Comparison of ENCODE assay signal across 8 cellular contexts in the genomic region with DNA sequence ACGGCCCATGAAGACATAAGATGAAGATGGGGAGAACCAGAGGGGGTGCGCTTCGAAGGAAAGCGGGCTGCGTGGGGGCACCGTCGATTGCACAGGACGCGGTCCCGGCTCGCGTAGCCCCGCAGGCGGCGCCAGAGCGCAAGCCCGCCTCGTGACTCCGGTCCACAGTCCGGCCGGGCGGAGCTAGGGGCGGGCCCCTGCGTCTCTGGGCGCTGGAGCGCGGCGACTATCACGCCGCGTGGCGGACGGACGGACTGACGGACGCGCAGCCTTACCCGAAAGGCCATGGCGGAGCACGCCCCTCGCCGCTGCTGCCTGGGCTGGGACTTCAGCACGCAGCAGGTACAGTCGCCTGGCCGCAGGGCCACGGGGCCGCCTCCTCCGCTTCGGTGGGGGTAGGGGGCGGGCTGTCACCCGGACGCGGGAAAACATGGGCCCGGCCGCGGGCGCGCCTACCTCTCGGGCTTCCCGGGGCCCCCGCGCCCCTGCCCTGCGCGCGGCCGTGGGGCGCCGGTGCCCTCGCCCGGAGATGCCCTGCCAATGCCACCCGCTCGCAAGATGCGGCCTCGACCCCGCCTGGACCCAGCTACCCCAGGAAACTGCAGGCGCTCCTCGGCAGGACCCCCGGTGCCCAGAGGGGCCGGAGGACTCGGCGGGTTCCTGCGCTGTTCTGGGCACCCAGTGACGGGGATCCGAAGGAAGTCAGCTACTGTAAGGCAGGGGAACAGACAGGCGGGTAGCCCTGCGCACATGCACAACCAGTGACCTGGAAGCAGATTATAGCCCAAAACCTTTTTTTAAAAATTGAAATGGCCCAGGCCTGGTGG. TPM values are rescaled to one million over a fixed set of nuclear protein-coding genes. Genes with fewer than 3 reads are reported as not detected.
DNase-seq lines count a peak whose midpoint lies in the region; ATAC-seq and TF ChIP-seq lines count a peak whose summit lies in the region.

XYLB (plus strand) TSS at position 202 of the 827 bp plus-strand sequence; CDS start at position 286, 84 bp downstream.

- H3K4me1 ChIP-seq in Peyer's patch = peaks cover 0 to 3% (median 0%) of the 10 kb centered on the region in 4 donors

- H3K9me3 ChIP-seq in Peyer's patch = no peaks in the 10 kb centered on the region

- H3K4me3 Mint-ChIP-seq in activated T-helper 1 cell treated with anti-CD3 and anti-CD28 coated beads, Interleukin-12 subunit alpha, Interleukin-12 subunit beta, Interleukin-2, Interleukin-4 antibody, amounts not matched to agents 30 ng/mL and 10 ng/mL and 1 ng/mL, durations not matched to agents 14 hours and 24 hours and 36 hours = peak within 1 kb of the TSS; percentile 85
- peak within 1 kb of the TSS; percentile 76 for H3K4me3 Mint-ChIP-seq in nephron progenitor cell
- H3K4me3 Mint-ChIP-seq in stimulated activated naive CD8-positive, alpha-beta T cell treated with anti-CD3 and anti-CD28 coated beads, Interleukin-15, Interleukin-2, amounts not matched to agents 100 ng/mL and 50 ng/mL, for 24 hours = peak within 1 kb of the TSS; percentile 75

- H3K27me3 ChIP-seq in HL-60 (ENCODE audit: insufficient read depth, poor library complexity, severe bottlenecking) = no peaks in the 10 kb centered on the region
- no peaks in the 10 kb centered on the region for H3K27me3 ChIP-seq in Peyer's patch

- intact Hi-C loops in activated T-helper 1 cell treated with anti-CD3 and anti-CD28 coated beads, Interleukin-12 subunit alpha, Interleukin-12 subunit beta, Interleukin-2, Interleukin-4 antibody, amounts not matched to agents 30 ng/mL and 10 ng/mL and 1 ng/mL, durations not matched to agents 14 hours and 24 hours and 36 hours (cut with micrococcal nuclease) = loop anchor here (1.0 to 2.0 kb wide), 8 partner anchors 107 to 352 kb away; partner anchors contain the start of genes ACAA1, ACVR2B, EXOG and OXSR1

- H3K27me3 Mint-ChIP-seq in activated T-helper 1 cell treated with anti-CD3 and anti-CD28 coated beads, Interleukin-12 subunit alpha, Interleukin-12 subunit beta, Interleukin-2, Interleukin-4 antibody, amounts not matched to agents 30 ng/mL and 10 ng/mL and 1 ng/mL, durations not matched to agents 14 hours and 24 hours and 36 hours (ENCODE audit: insufficient read depth) = peaks cover 8% of the 10 kb centered on the region
- H3K27me3 Mint-ChIP-seq in nephron progenitor cell (ENCODE audit: low read depth, poor library complexity) = no peaks in the 10 kb centered on the region
- peaks cover 8% of the 10 kb centered on the region for H3K27me3 Mint-ChIP-seq in stimulated activated naive CD8-positive, alpha-beta T cell treated with anti-CD3 and anti-CD28 coated beads, Interleukin-15, Interleukin-2, amounts not matched to agents 100 ng/mL and 50 ng/mL, for 24 hours

- no peaks in the 10 kb centered on the region for H3K9me3 Mint-ChIP-seq in activated T-helper 1 cell treated with anti-CD3 and anti-CD28 coated beads, Interleukin-12 subunit alpha, Interleukin-12 subunit beta, Interleukin-2, Interleukin-4 antibody, amounts not matched to agents 30 ng/mL and 10 ng/mL and 1 ng/mL, durations not matched to agents 14 hours and 24 hours and 36 hours
- H3K9me3 Mint-ChIP-seq in nephron progenitor cell = peaks cover 16% of the 10 kb centered on the region
- no peaks in the 10 kb centered on the region for H3K9me3 Mint-ChIP-seq in stimulated activated naive CD8-positive, alpha-beta T cell treated with anti-CD3 and anti-CD28 coated beads, Interleukin-15, Interleukin-2, amounts not matched to agents 100 ng/mL and 50 ng/mL, for 24 hours

- ATAC-seq in GM19467 (IDR thresholded peaks at IDR 0.05; ENCODE audit: unreplicated experiment) = peak; percentile 98

- peak; percentile 43 to 67 for TF ChIP-seq POLR2A in Peyer's patch (IDR thresholded peaks at IDR 0.05)

- H3K36me3 ChIP-seq in Peyer's patch = no peaks in the 10 kb centered on the region

- H3K27ac ChIP-seq in HL-60 (replicated peaks) = peak within 1 kb of the TSS; percentile 61
- H3K27ac ChIP-seq in Peyer's patch = peak within 1 kb of the TSS; percentile 11 to 75 (median 56)

- H3K4me3 ChIP-seq in HL-60 (replicated peaks; ENCODE audit: insufficient read depth, low read length) (peak within 1 kb of the TSS; percentile 85), Peyer's patch (peak within 1 kb of the TSS; percentile 57 to 71 (median 64)), fibroblast of the aortic adventitia (ENCODE audit: low read depth, low read length) (peak within 1 kb of the TSS; percentile 88)

- H3K4me1 Mint-ChIP-seq in activated T-helper 1 cell treated with anti-CD3 and anti-CD28 coated beads, Interleukin-12 subunit alpha, Interleukin-12 subunit beta, Interleukin-2, Interleukin-4 antibody, amounts not matched to agents 30 ng/mL and 10 ng/mL and 1 ng/mL, durations not matched to agents 14 hours and 24 hours and 36 hours (ENCODE audit: low read depth) = peaks cover 8% of the 10 kb centered on the region
- H3K4me1 Mint-ChIP-seq in nephron progenitor cell = peaks cover 5% of the 10 kb centered on the region
- H3K4me1 Mint-ChIP-seq in stimulated activated naive CD8-positive, alpha-beta T cell treated with anti-CD3 and anti-CD28 coated beads, Interleukin-15, Interleukin-2, amounts not matched to agents 100 ng/mL and 50 ng/mL, for 24 hours (ENCODE audit: low read depth) = no peaks in the 10 kb centered on the region

- TF ChIP-seq CTCF in HL-60 (IDR thresholded peaks at IDR 0.05; ENCODE audit: insufficient read depth, low read length) (peak; percentile 59), Peyer's patch (IDR thresholded peaks at IDR 0.05) (peak; percentile 48 to 97 (median 88)), fibroblast of the aortic adventitia (IDR thresholded peaks at IDR 0.05; ENCODE audit: insufficient read depth, low read length) (peak; percentile 77), nephron progenitor cell (IDR thresholded peaks at IDR 0.05) (peak; percentile 69)

- no peak within 1 kb of the TSS for H3K27ac Mint-ChIP-seq in activated T-helper 1 cell treated with anti-CD3 and anti-CD28 coated beads, Interleukin-12 subunit alpha, Interleukin-12 subunit beta, Interleukin-2, Interleukin-4 antibody, amounts not matched to agents 30 ng/mL and 10 ng/mL and 1 ng/mL, durations not matched to agents 14 hours and 24 hours and 36 hours
- no peak within 1 kb of the TSS for H3K27ac Mint-ChIP-seq in nephron progenitor cell
- no peak within 1 kb of the TSS for H3K27ac Mint-ChIP-seq in stimulated activated naive CD8-positive, alpha-beta T cell treated with anti-CD3 and anti-CD28 coated beads, Interleukin-15, Interleukin-2, amounts not matched to agents 100 ng/mL and 50 ng/mL, for 24 hours

- peaks cover 6% of the 10 kb centered on the region for H3K36me3 Mint-ChIP-seq in activated T-helper 1 cell treated with anti-CD3 and anti-CD28 coated beads, Interleukin-12 subunit alpha, Interleukin-12 subunit beta, Interleukin-2, Interleukin-4 antibody, amounts not matched to agents 30 ng/mL and 10 ng/mL and 1 ng/mL, durations not matched to agents 14 hours and 24 hours and 36 hours (ENCODE audit: low read depth)
- H3K36me3 Mint-ChIP-seq in nephron progenitor cell (ENCODE audit: low read depth) = peaks cover 8% of the 10 kb centered on the region
- H3K36me3 Mint-ChIP-seq in stimulated activated naive CD8-positive, alpha-beta T cell treated with anti-CD3 and anti-CD28 coated beads, Interleukin-15, Interleukin-2, amounts not matched to agents 100 ng/mL and 50 ng/mL, for 24 hours (ENCODE audit: low read depth) = peaks cover 3% of the 10 kb centered on the region

- DNase-seq in DMS 273 treated with DMSO at 0.1 percent for 48 hours (lab: John Stamatoyannopoulos, UW) = peak; percentile 18
- DNase-seq in HL-60 (ENCODE audit: low read depth in 1 of 2, low spot score in 1 of 2) = peak; percentile 79 to 84
- peak; percentile 71 to 93 (median 93) for DNase-seq in Peyer's patch
- peak; percentile 76 for DNase-seq in activated T-helper 1 cell treated with anti-CD3 and anti-CD28 coated beads, Interleukin-12 subunit alpha, Interleukin-12 subunit beta, Interleukin-2, Interleukin-4 antibody, amounts not matched to agents 30 ng/mL and 10 ng/mL and 1 ng/mL, durations not matched to agents 14 hours and 24 hours and 36 hours (ENCODE audit: low spot score)
- peak; percentile 75 for DNase-seq in fibroblast of the aortic adventitia (ENCODE audit: low read depth)
- DNase-seq in nephron progenitor cell = peak; percentile 89

RNA-seq across cellular contexts. Expression of gene XYLB, which starts in this region (rescaled TPM):
- 10 to 100 TPM in 3 of 4 donors, 1 to 10 TPM in 1; 7.4 to 39.6 (median 18.2) TPM for total RNA-seq in Peyer's patch
- total RNA-seq in activated T-helper 1 cell treated with anti-CD3 and anti-CD28 coated beads, Interleukin-12 subunit alpha, Interleukin-12 subunit beta, Interleukin-2, Interleukin-4 antibody, amounts not matched to agents 30 ng/mL and 10 ng/mL and 1 ng/mL, durations not matched to agents 14 hours and 24 hours and 36 hours = 7.1 and 9.9 TPM in 2 replicates
- 4.9 and 12.2 TPM in 2 replicates for total RNA-seq in fibroblast of the aortic adventitia (ENCODE audit: low replicate concordance)

Comparison
In these comparisons a context has a peak if more than half of its experiments do, and no peak if none do; other contexts are left out.
1. Peak in every context shown above with its lines: DNase-seq, ATAC-seq, H3K4me3 ChIP-seq and H3K27ac ChIP-seq.
2. DNase-seq: peak in every context shown above with its lines; median percentile 93 in Peyer's patch; 89 in nephron progenitor cell; 82 in HL-60; 76 in activated T-helper 1 cell treated with anti-CD3 and anti-CD28 coated beads, Interleukin-12 subunit alpha, Interleukin-12 subunit beta, Interleukin-2, Interleukin-4 antibody, amounts not matched to agents 30 ng/mL and 10 ng/mL and 1 ng/mL, durations not matched to agents 14 hours and 24 hours and 36 hours; 75 in fibroblast of the aortic adventitia; 18 in DMS 273 treated with DMSO at 0.1 percent for 48 hours.